Comparison of ENCODE assay signal across 8 cellular contexts in genomic region chr11:120172054-120172881, GRCh38. TPM values are rescaled to one million over a fixed set of nuclear protein-coding genes. Genes with fewer than 3 reads are reported as not detected.
DNase-seq lines count a peak whose midpoint lies in the region; ATAC-seq and TF ChIP-seq lines count a peak whose summit lies in the region.

No MANE protein-coding gene starts in this region.

- no peak overlapping the region for H3K4me3 ChIP-seq in CD8-positive, alpha-beta T cell (ENCODE audit: low read depth, low read length)
- no peak overlapping the region for H3K4me3 ChIP-seq in stomach

- TF ChIP-seq EP300 in stomach (IDR thresholded peaks at IDR 0.05): no peak

- 30 to 38% (median 36%) methylated on average over 14 to 23 of the region's 23 CpGs for WGBS in stomach, 5 donors

- peaks cover 10% of the 10 kb centered on the region for H3K4me1 Mint-ChIP-seq in CD8-positive, alpha-beta T cell (ENCODE audit: low read depth)

- H3K27ac ChIP-seq in CD8-positive, alpha-beta T cell (ENCODE audit: low read depth, low read length): no peak overlapping the region
- H3K27ac ChIP-seq in stomach: no peak overlapping the region

- TF ChIP-seq CTCF in CD8-positive, alpha-beta T cell (IDR thresholded peaks at IDR 0.05): peak; percentile 61
- TF ChIP-seq CTCF in stomach (IDR thresholded peaks at IDR 0.05): peak in 5 of 7 experiments; percentile 78 to 91 (median 81)

- peak; percentile 64 for ATAC-seq in CD8-positive, alpha-beta T cell
- ATAC-seq in GM21526 (IDR thresholded peaks at IDR 0.05; ENCODE audit: low FRiP score, unreplicated experiment): peak; percentile 60
- no peak for ATAC-seq in GM21737 (IDR thresholded peaks at IDR 0.05; ENCODE audit: unreplicated experiment)

- H3K36me3 ChIP-seq in CD8-positive, alpha-beta T cell (ENCODE audit: insufficient read depth, low read length): no peaks in the 10 kb centered on the region
- H3K36me3 ChIP-seq in stomach: no peaks in the 10 kb centered on the region

- CTCF ChIA-PET in CD8-positive, alpha-beta T cell (lab: Charles Lee): interaction anchor here (0.8 to 6.9 kb wide), 9 partner anchors 8 to 130 kb away, joined by 3 to 97 read pairs (median 4); no protein-coding TSS in a partner anchor

- no peak overlapping the region for H3K27ac Mint-ChIP-seq in CD8-positive, alpha-beta T cell

- no peaks in the 10 kb centered on the region for H3K36me3 Mint-ChIP-seq in CD8-positive, alpha-beta T cell

- peak overlapping the region; percentile 29 for H3K4me3 Mint-ChIP-seq in CD8-positive, alpha-beta T cell

- H3K9me3 Mint-ChIP-seq in CD8-positive, alpha-beta T cell: no peaks in the 10 kb centered on the region

- peak in 6 of 7 experiments; percentile 11 to 65 (median 42) for DNase-seq in CD8-positive, alpha-beta T cell
- peak; percentile 38 for DNase-seq in NCI-H2196 (lab: John Stamatoyannopoulos, UW; ENCODE audit: unreplicated experiment)
- DNase-seq in activated CD4-positive, alpha-beta T cell treated with anti-CD3 and anti-CD28 coated beads, Interleukin-2, amount 50 U/mL, for 4 hours: peak; percentile 24 to 26
- DNase-seq in epidermal melanocyte (ENCODE audit: insufficient read length, low spot score): peak; percentile 75
- peak; percentile 89 for DNase-seq in mesenteric fat pad (ENCODE audit: low spot score)
- DNase-seq in stomach: peak; percentile 77

- no peak for TF ChIP-seq POLR2A in stomach (IDR thresholded peaks at IDR 0.05)

- intact Hi-C loops in CD8-positive, alpha-beta T cell (cut with DNase I, micrococcal nuclease): loop anchor here (1.0 to 10.0 kb wide), 4 partner anchors 40 to 513 kb away; partner anchors contain the start of gene OAF (in 1 of the 2)
- intact Hi-C loops in stomach (cut with DNase I; ENCODE audit: low total_unique reads): no loop called here

- peaks cover 11% of the 10 kb centered on the region for H3K4me1 ChIP-seq in CD8-positive, alpha-beta T cell (ENCODE audit: insufficient read depth, low read length)
- H3K4me1 ChIP-seq in stomach: peaks cover 8 to 30% (median 28%) of the 10 kb centered on the region in 4 donors

- POLR2A ChIA-PET in CD8-positive, alpha-beta T cell (lab: Charles Lee): no interaction called here

- no peaks in the 10 kb centered on the region for H3K9me3 ChIP-seq in CD8-positive, alpha-beta T cell (ENCODE audit: low read length)
- H3K9me3 ChIP-seq in stomach: no peaks in the 10 kb centered on the region

- H3K27me3 ChIP-seq in CD8-positive, alpha-beta T cell (ENCODE audit: insufficient read depth, low read length): peaks cover 10% of the 10 kb centered on the region
- peaks cover 0 to 48% (median 24%) of the 10 kb centered on the region in 3 donors for H3K27me3 ChIP-seq in stomach

- peaks cover 50% of the 10 kb centered on the region for H3K27me3 Mint-ChIP-seq in CD8-positive, alpha-beta T cell (ENCODE audit: low read depth)

RNA-seq across cellular contexts. Expression of gene TRIM29, which starts 34.4 kb away (rescaled TPM):
- not detected for total RNA-seq in CD8-positive, alpha-beta T cell
- 1.3 TPM for total RNA-seq in mesenteric fat pad
- 10 to 100 TPM in 1 of 5 donors, 1 to 10 TPM in 2, not detected in 2; 2.0 to 57.8 (median 2.3) TPM for total RNA-seq in stomach
- 100 to 1,000 TPM in 1 of 3 donors, 1 to 10 TPM in 2; 1.4 to 287 (median 1.7) TPM for polyA plus RNA-seq in stomach

RNA-seq across cellular contexts. Expression of gene OAF, which starts 38.6 kb away (rescaled TPM):
- total RNA-seq in CD8-positive, alpha-beta T cell: 1 to 10 TPM; 5.5 to 6.5 TPM
- total RNA-seq in mesenteric fat pad (68.4 TPM), stomach (100 to 1,000 TPM in 2 of 5 donors, 10 to 100 TPM in 3; 23.3 to 380 (median 37.2) TPM)
- polyA plus RNA-seq in stomach: 10 to 100 TPM; 17.1 to 30.5 (median 30.2) TPM

Comparison
In these comparisons a context has a peak if more than half of its experiments do, and no peak if none do; other contexts are left out.
1. DNase-seq: peak in every context shown above with its lines; median percentile 89 in mesenteric fat pad; 77 in stomach; 75 in epidermal melanocyte; 42 in CD8-positive, alpha-beta T cell; 38 in NCI-H2196; 25 in activated CD4-positive, alpha-beta T cell treated with anti-CD3 and anti-CD28 coated beads, Interleukin-2, amount 50 U/mL, for 4 hours.